12 cellular contexts compared by ENCODE assay signal in the genomic region with DNA sequence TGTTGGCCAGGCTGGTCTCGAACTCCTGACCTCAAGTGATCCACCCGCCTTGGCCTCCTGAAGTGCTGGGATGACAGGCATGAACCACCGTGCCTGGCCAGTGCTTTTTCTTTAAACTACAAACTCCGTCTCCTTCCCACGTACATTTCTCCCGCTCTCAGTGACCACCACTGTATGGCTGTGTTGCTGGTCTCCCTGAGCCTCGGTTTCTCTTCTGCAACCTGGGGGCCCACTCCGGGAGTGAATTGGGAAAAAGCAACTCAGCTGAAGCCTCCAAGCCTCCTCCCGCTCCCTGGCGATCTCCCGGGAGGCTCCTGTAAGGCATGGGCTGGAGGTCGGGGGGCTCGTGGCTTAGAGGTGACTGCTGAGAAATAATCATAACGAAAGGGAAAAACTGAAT.
DNase-seq lines count a peak whose midpoint lies in the region; ATAC-seq, FAIRE-seq and TF ChIP-seq lines count a peak whose summit lies in the region.
"Had no signal": no experiment of that assay in that cellular context is flagged by ENCODE, and none has a peak within 500 bp of the region (broad histone marks: within the 10 kb centered on the region; RNA-seq: fewer than 3 reads in every experiment).

No MANE protein-coding gene starts in this region.

- no peak overlapping the region for H3K27ac Mint-ChIP-seq in nephron progenitor cell
- H3K27ac Mint-ChIP-seq: GM23338 had no signal

- no peak for FAIRE-seq in H54 (lab: Jason Lieb, UNC)

- TF ChIP-seq EP300 in sigmoid colon (IDR thresholded peaks at IDR 0.05): no peak

- H3K9me3 Mint-ChIP-seq in nephron progenitor cell: peaks cover 34% of the 10 kb centered on the region

- H3K4me3 Mint-ChIP-seq in nephron progenitor cell: no peak overlapping the region
- H3K4me3 Mint-ChIP-seq: GM23338 had no signal

- peaks cover 19% of the 10 kb centered on the region for H3K4me1 Mint-ChIP-seq in nephron progenitor cell
- H3K4me1 Mint-ChIP-seq: GM23338 had no signal

- H3K4me1 ChIP-seq in sigmoid colon (peaks cover 0 to 7% (median 6%) of the 10 kb centered on the region in 4 donors), upper lobe of right lung (no peaks in the 10 kb centered on the region)
- H3K4me1 ChIP-seq: HAP-1 had no signal

- TF ChIP-seq CTCF in sigmoid colon (IDR thresholded peaks at IDR 0.05): no peak
- no peak for TF ChIP-seq CTCF in upper lobe of right lung (IDR thresholded peaks at IDR 0.05)
- no peak for TF ChIP-seq CTCF in nephron progenitor cell (IDR thresholded peaks at IDR 0.05)

- H3K4me3 ChIP-seq in sigmoid colon: no peak overlapping the region
- no peak overlapping the region for H3K4me3 ChIP-seq in upper lobe of right lung
- H3K4me3 ChIP-seq: GM23338, HAP-1 had no signal

- 84 to 89% methylated on average over 14 of the region's 14 CpGs for WGBS in sigmoid colon, 2 donors

- intact Hi-C loops in sigmoid colon (cut with DNase I) (no loop called here), upper lobe of right lung (cut with DNase I) (no loop called here)

- H3K36me3 Mint-ChIP-seq in nephron progenitor cell (ENCODE audit: low read depth): peaks cover 13% of the 10 kb centered on the region

- no peaks in the 10 kb centered on the region for H3K36me3 ChIP-seq in sigmoid colon
- H3K36me3 ChIP-seq in upper lobe of right lung: no peaks in the 10 kb centered on the region
- H3K36me3 ChIP-seq: HAP-1 had no signal

- peaks cover 13% of the 10 kb centered on the region for H3K27me3 Mint-ChIP-seq in nephron progenitor cell (ENCODE audit: low read depth, poor library complexity)

- ATAC-seq in upper lobe of right lung: no peak
- ATAC-seq: GM23338 had no signal

- H3K27me3 ChIP-seq in sigmoid colon (no peaks in the 10 kb centered on the region), upper lobe of right lung (no peaks in the 10 kb centered on the region)

- H3K9me3 ChIP-seq in sigmoid colon: no peaks in the 10 kb centered on the region
- no peaks in the 10 kb centered on the region for H3K9me3 ChIP-seq in upper lobe of right lung
- H3K9me3 ChIP-seq: HAP-1 had no signal

- DNase-seq in activated CD8-positive, alpha-beta memory T cell treated with anti-CD3 and anti-CD28 coated beads for 24 hours: peak; percentile 15
- no peak for DNase-seq in activated CD8-positive, alpha-beta memory T cell treated with anti-CD3 and anti-CD28 coated beads, Interleukin-2, amount 50 U/mL, for 4 hours
- DNase-seq in sigmoid colon (peak; percentile 28), upper lobe of right lung (peak; percentile 43), NCI-H524 treated with DMSO at 0.1 percent for 48 hours (lab: John Stamatoyannopoulos, UW) (no peak), NCI-H345 treated with DMSO at 0.1 percent for 48 hours (lab: John Stamatoyannopoulos, UW; ENCODE audit: unreplicated experiment) (no peak), H54 (ENCODE audit: insufficient read length, low spot score) (no peak), nephron progenitor cell (no peak)
- DNase-seq: IMR-90 had no signal

- H3K27ac ChIP-seq in sigmoid colon (no peak overlapping the region), upper lobe of right lung (no peak overlapping the region)
- H3K27ac ChIP-seq: 22Rv1 had no signal

- no peak for TF ChIP-seq POLR2A in sigmoid colon (IDR thresholded peaks at IDR 0.05)
- TF ChIP-seq POLR2A in H54 (IDR thresholded peaks at IDR 0.05; ENCODE audit: low read depth, low read length): no peak

Comparison
In these comparisons a context has a peak if more than half of its experiments do, and no peak if none do; other contexts are left out.
1. DNase-seq: peak in activated CD8-positive, alpha-beta memory T cell treated with anti-CD3 and anti-CD28 coated beads for 24 hours (single experiment), sigmoid colon (single experiment) and upper lobe of right lung (single experiment); none in activated CD8-positive, alpha-beta memory T cell treated with anti-CD3 and anti-CD28 coated beads, Interleukin-2, amount 50 U/mL, for 4 hours (single experiment), NCI-H524 treated with DMSO at 0.1 percent for 48 hours (single experiment), NCI-H345 treated with DMSO at 0.1 percent for 48 hours (single experiment), H54 (single experiment) and nephron progenitor cell (single experiment).